ENCODE assay signal across 8 cellular contexts in genomic region chrX:53442322-53442631, GRCh38. TPM values are rescaled to one million over a fixed set of nuclear protein-coding genes. Genes with fewer than 3 reads are reported as not detected.
DNase-seq lines count a peak whose midpoint lies in the region; ATAC-seq, FAIRE-seq and TF ChIP-seq lines count a peak whose summit lies in the region.

No MANE protein-coding gene starts in this region.

- TF ChIP-seq CTCF in 22Rv1 (IDR thresholded peaks at IDR 0.05) (no peak), GM12864 (IDR thresholded peaks at IDR 0.05; ENCODE audit: low read depth, low read length, missing control alignments) (no peak), ovary (IDR thresholded peaks at IDR 0.05) (no peak)

- FAIRE-seq in H54 (lab: Jason Lieb, UNC), result no peak

- no peaks in the 10 kb centered on the region for H3K9me3 ChIP-seq in iPS-18a (ENCODE audit: control insufficient read depth, low read depth, low read length)
- no peaks in the 10 kb centered on the region for H3K9me3 ChIP-seq in ovary

- H3K27me3 ChIP-seq in iPS-18a (ENCODE audit: control insufficient read depth, insufficient read depth, low read length) (peaks cover 12% of the 10 kb centered on the region), ovary (no peaks in the 10 kb centered on the region)

- intact Hi-C loops in ovary (cut with DNase I), result loop anchor here in 1 of 4 donors (5.0 kb wide), 1 partner anchor 120 kb away; no protein-coding TSS in a partner anchor

- ATAC-seq in GM18858 (IDR thresholded peaks at IDR 0.05; ENCODE audit: unreplicated experiment), result no peak

- no peak for DNase-seq in GM12864 (ENCODE audit: low read depth)
- peak; percentile 45 for DNase-seq in SKM-1 (lab: John Stamatoyannopoulos, UW; ENCODE audit: unreplicated experiment)
- no peak for DNase-seq in H54 (ENCODE audit: insufficient read length, low spot score)
- DNase-seq in D341Med (ENCODE audit: low spot score), result no peak
- DNase-seq in ovary, result no peak

- peak overlapping the region; percentile 85 for H3K27ac ChIP-seq in 22Rv1
- no peak overlapping the region for H3K27ac ChIP-seq in iPS-18a (ENCODE audit: low read length)
- H3K27ac ChIP-seq in ovary, result no peak overlapping the region

- no peak for TF ChIP-seq EP300 in ovary (IDR thresholded peaks at IDR 0.05)

- TF ChIP-seq POLR2A in H54 (IDR thresholded peaks at IDR 0.05; ENCODE audit: low read depth, low read length), result no peak
- no peak for TF ChIP-seq POLR2A in ovary (IDR thresholded peaks at IDR 0.05)

- WGBS in ovary, 3 donors, result 52 to 63% (median 58%) methylated on average over 1 of the region's 1 CpG

- peak overlapping the region; percentile 57 for H3K4me3 ChIP-seq in GM12864 (ENCODE audit: low read depth, low read length)
- peak overlapping the region; percentile 58 for H3K4me3 ChIP-seq in iPS-18a (ENCODE audit: low read length)
- H3K4me3 ChIP-seq in ovary, result no peak overlapping the region

- H3K4me1 ChIP-seq in iPS-18a (ENCODE audit: control insufficient read depth, low read depth, low read length) (no peaks in the 10 kb centered on the region), ovary (ENCODE audit: insufficient read depth) (peaks cover 2% of the 10 kb centered on the region)

- H3K36me3 ChIP-seq in iPS-18a (ENCODE audit: control insufficient read depth, low read depth, low read length) (no peaks in the 10 kb centered on the region), ovary (no peaks in the 10 kb centered on the region)

- H3K9ac ChIP-seq in iPS-18a (ENCODE audit: low read length), result no peak overlapping the region

RNA-seq across cellular contexts. Expression of gene HSD17B10, which starts 8.1 kb away (rescaled TPM):
- 100 to 1,000 TPM in 1 of 7 donors, 10 to 100 TPM in 6; 46.0 to 127 (median 89.5) TPM for total RNA-seq in ovary
- polyA plus RNA-seq in ovary, result 10 to 100 TPM; 48.5 to 85.1 TPM

RNA-seq across cellular contexts. Expression of gene RIBC1, which starts 19.6 kb away (rescaled TPM):
- 10 to 100 TPM in 1 of 7 donors, 1 to 10 TPM in 6; 1.8 to 25.2 (median 2.6) TPM for total RNA-seq in ovary
- 1 to 10 TPM; 2.1 to 2.8 TPM for polyA plus RNA-seq in ovary

RNA-seq across cellular contexts. Expression of gene SMC1A, which starts 19.8 kb away (rescaled TPM):
- total RNA-seq in ovary, result 10 to 100 TPM; 21.8 to 72.4 (median 57.0) TPM
- 10 to 100 TPM; 12.7 to 65.1 TPM for polyA plus RNA-seq in ovary
